10 cellular contexts compared by ENCODE assay signal in genomic region chr13:40318366-40318765, GRCh38.
DNase-seq lines count a peak whose midpoint lies in the region; ATAC-seq and TF ChIP-seq lines count a peak whose summit lies in the region.
"Had no signal": no experiment of that assay in that cellular context is flagged by ENCODE, and none has a peak within 500 bp of the region (broad histone marks: within the 10 kb centered on the region; RNA-seq: fewer than 3 reads in every experiment).

No MANE protein-coding gene starts in this region.

- intact Hi-C loops in heart left ventricle (cut with DNase I), result loop anchor here in 5 of 10 donors (5.0 to 10.0 kb wide), 5 partner anchors 86 to 356 kb away; partner anchors contain the start of gene FOXO1 (in 4 of the 5)
- intact Hi-C loops in stomach (cut with DNase I; ENCODE audit: low total_unique reads), result no loop called here

- TF ChIP-seq CTCF in heart left ventricle (IDR thresholded peaks at IDR 0.05), result no peak
- no peak for TF ChIP-seq CTCF in stomach (IDR thresholded peaks at IDR 0.05)

- peaks cover 3% of the 10 kb centered on the region for H3K36me3 Mint-ChIP-seq in activated CD4-positive, alpha-beta T cell treated with anti-CD3 and anti-CD28 coated beads, Interleukin-2, amount 10 ng/mL, durations not matched to agents 7 days and 5 days (ENCODE audit: low read depth)

- H3K27ac Mint-ChIP-seq in activated CD4-positive, alpha-beta T cell treated with anti-CD3 and anti-CD28 coated beads, Interleukin-2, amount 10 ng/mL, durations not matched to agents 7 days and 5 days, result no peak overlapping the region

- H3K27me3 Mint-ChIP-seq in activated CD4-positive, alpha-beta T cell treated with anti-CD3 and anti-CD28 coated beads, Interleukin-2, amount 10 ng/mL, durations not matched to agents 7 days and 5 days, result no peaks in the 10 kb centered on the region

- DNase-seq in activated CD4-positive, alpha-beta T cell treated with anti-CD3 and anti-CD28 coated beads for 48 hours, result peak; percentile 17
- no peak for DNase-seq in activated CD4-positive, alpha-beta T cell treated with anti-CD3 and anti-CD28 coated beads, Interleukin-2, amount 10 ng/mL, durations not matched to agents 7 days and 5 days
- peak; percentile 99 for DNase-seq in NCI-H82 (lab: John Stamatoyannopoulos, UW)
- DNase-seq in heart left ventricle, result peak; percentile 56 to 81 (median 70)
- peak; percentile 66 for DNase-seq in stomach
- DNase-seq in NOMO-1 (lab: John Stamatoyannopoulos, UW; ENCODE audit: unreplicated experiment in 2 of 2), result no peak
- DNase-seq: NCI-H1048 had no signal

- no peak for TF ChIP-seq EP300 in stomach (IDR thresholded peaks at IDR 0.05)

- H3K36me3 ChIP-seq in heart left ventricle (no peaks in the 10 kb centered on the region), stomach (no peaks in the 10 kb centered on the region)

- H3K9me3 Mint-ChIP-seq in activated CD4-positive, alpha-beta T cell treated with anti-CD3 and anti-CD28 coated beads, Interleukin-2, amount 10 ng/mL, durations not matched to agents 7 days and 5 days, result peaks cover 11% of the 10 kb centered on the region

- peaks cover 0 to 27% (median 14%) of the 10 kb centered on the region in 12 donors for H3K4me1 ChIP-seq in heart left ventricle
- peaks cover 0 to 4% (median 0%) of the 10 kb centered on the region in 4 donors for H3K4me1 ChIP-seq in stomach

- H3K27me3 ChIP-seq in heart left ventricle (no peaks in the 10 kb centered on the region), stomach (no peaks in the 10 kb centered on the region)

- CTCF ChIA-PET in activated CD4-positive, alpha-beta T cell treated with anti-CD3 and anti-CD28 coated beads, Interleukin-2, amount 10 ng/mL, durations not matched to agents 7 days and 5 days (lab: Charles Lee), result interaction anchor here (0.9 kb wide), 1 partner anchor 45 kb away, joined by 3 read pairs; no protein-coding TSS in a partner anchor

- H3K9me3 ChIP-seq in heart left ventricle (peaks cover 0 to 13% (median 5%) of the 10 kb centered on the region in 12 donors), stomach (peaks cover 0 to 5% (median 2%) of the 10 kb centered on the region in 4 donors)

- no peak overlapping the region for H3K27ac ChIP-seq in heart left ventricle
- H3K27ac ChIP-seq in stomach, result no peak overlapping the region

- peak in 3 of 4 donors; percentile 43 to 63 (median 62) for ATAC-seq in heart left ventricle
- ATAC-seq in HG02852 (IDR thresholded peaks at IDR 0.05; ENCODE audit: unreplicated experiment), result no peak
- ATAC-seq in HG03196 (IDR thresholded peaks at IDR 0.05; ENCODE audit: unreplicated experiment), result no peak
- ATAC-seq: GM12878 had no signal

- peaks cover 63% of the 10 kb centered on the region for H3K4me1 Mint-ChIP-seq in activated CD4-positive, alpha-beta T cell treated with anti-CD3 and anti-CD28 coated beads, Interleukin-2, amount 10 ng/mL, durations not matched to agents 7 days and 5 days

- TF ChIP-seq POLR2A in heart left ventricle (IDR thresholded peaks at IDR 0.05) (no peak), stomach (IDR thresholded peaks at IDR 0.05) (no peak)

- POLR2A ChIA-PET in activated CD4-positive, alpha-beta T cell treated with anti-CD3 and anti-CD28 coated beads, Interleukin-2, amount 10 ng/mL, durations not matched to agents 7 days and 5 days (lab: Charles Lee), result no interaction called here

- no peak overlapping the region for H3K4me3 Mint-ChIP-seq in activated CD4-positive, alpha-beta T cell treated with anti-CD3 and anti-CD28 coated beads, Interleukin-2, amount 10 ng/mL, durations not matched to agents 7 days and 5 days

- H3K4me3 ChIP-seq in heart left ventricle, result no peak overlapping the region
- no peak overlapping the region for H3K4me3 ChIP-seq in stomach
- H3K4me3 ChIP-seq: GM12878 had no signal

- WGBS in heart left ventricle, 4 donors, result 11 to 33% (median 15%) methylated on average over 2 of the region's 2 CpGs
- 15 to 33% (median 21%) methylated on average over 2 of the region's 2 CpGs for WGBS in stomach, 5 donors

Comparison
In these comparisons a context has a peak if more than half of its experiments do, and no peak if none do; other contexts are left out.
1. DNase-seq: peak in activated CD4-positive, alpha-beta T cell treated with anti-CD3 and anti-CD28 coated beads for 48 hours (single experiment), NCI-H82 (single experiment), heart left ventricle (5 of 5) and stomach (single experiment); none in activated CD4-positive, alpha-beta T cell treated with anti-CD3 and anti-CD28 coated beads, Interleukin-2, amount 10 ng/mL, durations not matched to agents 7 days and 5 days (single experiment) and NOMO-1 (0 of 2).
2. ATAC-seq: peak in heart left ventricle (3 of 4); none in HG02852 (single experiment) and HG03196 (single experiment).